In genomic region chr7:56121440-56121839, GRCh38 we compare ENCODE assay signal across 19 cellular contexts. TPM values are rescaled to one million over a fixed set of nuclear protein-coding genes. Genes with fewer than 3 reads are reported as not detected.
DNase-seq lines count a peak whose midpoint lies in the region; TF ChIP-seq lines count a peak whose summit lies in the region.
"Had no signal": no experiment of that assay in that cellular context is flagged by ENCODE, and none has a peak within 500 bp of the region (broad histone marks: within the 10 kb centered on the region; RNA-seq: fewer than 3 reads in every experiment).

No MANE protein-coding gene starts in this region.

- CTCF ChIA-PET in OCI-LY7 (lab: Charles Lee; ENCODE audit: unreplicated experiment), result no interaction called here

- H3K4me3 ChIP-seq in OCI-LY7 (ENCODE audit: low read depth, low read length, poor library complexity, severe bottlenecking), result no peak overlapping the region
- H3K4me3 ChIP-seq: HAP-1 had no signal

- H3K36me3 ChIP-seq in OCI-LY7 (ENCODE audit: insufficient read depth, low read length), result no peaks in the 10 kb centered on the region
- H3K36me3 ChIP-seq: HAP-1 had no signal

- no peaks in the 10 kb centered on the region for H3K79me2 ChIP-seq in OCI-LY7 (ENCODE audit: insufficient read depth, low read depth, low read length)

- H4K20me1 ChIP-seq in OCI-LY7 (ENCODE audit: insufficient read depth, low read length), result no peaks in the 10 kb centered on the region

- no peak for TF ChIP-seq CTCF in OCI-LY7 (conservative IDR thresholded peaks at IDR 0.05; ENCODE audit: low read length)

- H3K9me3 ChIP-seq in OCI-LY7 (ENCODE audit: low read length), result no peaks in the 10 kb centered on the region
- H3K9me3 ChIP-seq: Caco-2, HAP-1 had no signal

- no TSS peak for BruUV-seq in OCI-LY7 (replicated peaks; lab: Mats Ljungman, UMichigan)

- POLR2A ChIA-PET in OCI-LY7 (lab: Charles Lee), result interaction anchor here (1.5 kb wide), 1 partner anchor 9 kb away, joined by 14 read pairs; no protein-coding TSS in a partner anchor

- no peak overlapping the region for H3K4me2 ChIP-seq in OCI-LY7 (ENCODE audit: low read length)

- H2AFZ ChIP-seq in OCI-LY7 (ENCODE audit: low read length), result no peak overlapping the region

- H3K27ac ChIP-seq in OCI-LY7 (ENCODE audit: low read depth, low read length, poor library complexity, severe bottlenecking), result no peak overlapping the region

- no peaks in the 10 kb centered on the region for H3K4me1 ChIP-seq in OCI-LY7 (ENCODE audit: insufficient read depth, low read length, poor library complexity, severe bottlenecking)
- H3K4me1 ChIP-seq: Caco-2, HAP-1 had no signal

- DNase-seq in NCI-H510A (lab: John Stamatoyannopoulos, UW) (peak; percentile 15), NCI-H510A treated with DMSO at 0.1 percent for 48 hours (lab: John Stamatoyannopoulos, UW) (no peak), HT1080 (ENCODE audit: low read depth) (peak; percentile 38), SW480 (ENCODE audit: low spot score) (peak; percentile 16), kidney tubule cell (ENCODE audit: low spot score) (peak; percentile 25), NCI-H748 (lab: John Stamatoyannopoulos, UW; ENCODE audit: unreplicated experiment) (no peak), OCI-LY7 (ENCODE audit: low spot score) (no peak), COLO829 (ENCODE audit: low spot score) (no peak)
- DNase-seq: C1 segment of cervical spinal cord; Caco-2; CD4-positive, alpha-beta memory T cell; DMS153; DMS79 treated with DMSO at 0.1 percent for 48 hours; GOT3; HFFc6 had no signal

- intact Hi-C loops in OCI-LY7 (cut with micrococcal nuclease; ENCODE audit: unreplicated experiment), result no loop called here

- H3K9me2 ChIP-seq in OCI-LY7 (ENCODE audit: insufficient read depth, low read length), result no peaks in the 10 kb centered on the region

RNA-seq across cellular contexts. Expression of gene NUPR2, which starts 5.2 kb away (rescaled TPM):
- total RNA-seq in HT1080 (2014; rRNA removed; shearing (Covaris generic)), result not detected in 2 replicates
- not detected in 2 replicates for polyA plus RNA-seq in HT1080 (2015; cell fraction: cytosol; rRNA removed)
- not detected in 2 replicates for polyA plus RNA-seq in HT1080 (2015; cell fraction: nucleus; rRNA removed)
- not detected in 2 replicates for total RNA-seq in OCI-LY7 (2014; rRNA removed; shearing (Covaris generic))
- total RNA-seq in OCI-LY7 (2022), result not detected in 2 replicates
- total RNA-seq: A172, A673, Caco-2, HFFc6 had no signal
- polyA plus RNA-seq: BJ had no signal

RNA-seq across cellular contexts. Expression of gene CHCHD2, which starts 15.2 kb away (rescaled TPM):
- total RNA-seq in HT1080 (2014; rRNA removed; shearing (Covaris generic)), result 607 and 847 TPM in 2 replicates
- 705 and 728 TPM in 2 replicates for polyA plus RNA-seq in HT1080 (2015; cell fraction: cytosol; rRNA removed)
- 289 and 309 TPM in 2 replicates for polyA plus RNA-seq in HT1080 (2015; cell fraction: nucleus; rRNA removed)
- 381 and 517 TPM in 2 replicates for total RNA-seq in OCI-LY7 (2014; rRNA removed; shearing (Covaris generic))
- 478 and 522 TPM in 2 replicates for total RNA-seq in OCI-LY7 (2022)

RNA-seq across cellular contexts. Expression of gene PHKG1, which starts 28.7 kb away (rescaled TPM):
- 0.10 and 0.58 TPM in 2 replicates for total RNA-seq in HT1080 (2014; rRNA removed; shearing (Covaris generic))
- 0.06 TPM in 2 replicates for polyA plus RNA-seq in HT1080 (2015; cell fraction: cytosol; rRNA removed)
- polyA plus RNA-seq in HT1080 (2015; cell fraction: nucleus; rRNA removed), result 1.5 and 2.3 TPM in 2 replicates
- total RNA-seq in OCI-LY7 (2014; rRNA removed; shearing (Covaris generic)), result 1.8 and 5.6 TPM in 2 replicates
- total RNA-seq in OCI-LY7 (2022), result 2.2 and 3.3 TPM in 2 replicates

RNA-seq across cellular contexts. Expression of gene SUMF2, which starts 57.4 kb away (rescaled TPM):
- 111 and 121 TPM in 2 replicates for total RNA-seq in HT1080 (2014; rRNA removed; shearing (Covaris generic))
- polyA plus RNA-seq in HT1080 (2015; cell fraction: cytosol; rRNA removed), result 139 and 147 TPM in 2 replicates
- polyA plus RNA-seq in HT1080 (2015; cell fraction: nucleus; rRNA removed), result 205 and 241 TPM in 2 replicates
- total RNA-seq in OCI-LY7 (2014; rRNA removed; shearing (Covaris generic)), result 46.4 and 60.8 TPM in 2 replicates
- 107 and 110 TPM in 2 replicates for total RNA-seq in OCI-LY7 (2022)

Comparison
In these comparisons a context has a peak if more than half of its experiments do, and no peak if none do; other contexts are left out.
1. DNase-seq: peak in NCI-H510A (single experiment), HT1080 (single experiment), SW480 (single experiment) and kidney tubule cell (single experiment); none in NCI-H510A treated with DMSO at 0.1 percent for 48 hours (single experiment), NCI-H748 (single experiment), OCI-LY7 (single experiment) and COLO829 (single experiment).